In genomic region chr5:132416306-132417009, GRCh38 we compare ENCODE assay signal across 12 cellular contexts. TPM values are rescaled to one million over a fixed set of nuclear protein-coding genes. Genes with fewer than 3 reads are reported as not detected.
DNase-seq lines count a peak whose midpoint lies in the region; ATAC-seq and TF ChIP-seq lines count a peak whose summit lies in the region.
"Had no signal": no experiment of that assay in that cellular context is flagged by ENCODE, and none has a peak within 500 bp of the region (broad histone marks: within the 10 kb centered on the region; RNA-seq: fewer than 3 reads in every experiment).

No MANE protein-coding gene starts in this region.

- H3K27me3 Mint-ChIP-seq in naive thymus-derived CD8-positive, alpha-beta T cell: no peaks in the 10 kb centered on the region

- no peak for TF ChIP-seq POLR2A in uterus (IDR thresholded peaks at IDR 0.05)

- no peak for ATAC-seq in right cardiac atrium
- ATAC-seq in naive thymus-derived CD8-positive, alpha-beta T cell: no peak
- no peak for ATAC-seq in HG03280 (IDR thresholded peaks at IDR 0.05; ENCODE audit: unreplicated experiment)
- ATAC-seq in GM19324 (IDR thresholded peaks at IDR 0.05; ENCODE audit: low FRiP score, unreplicated experiment): no peak

- peaks cover 46 to 100% (median 90%) of the 10 kb centered on the region in 4 donors for H3K4me1 Mint-ChIP-seq in naive thymus-derived CD8-positive, alpha-beta T cell

- no peaks in the 10 kb centered on the region for H3K9me3 ChIP-seq in right cardiac atrium (ENCODE audit: control insufficient read depth, low read length)
- no peaks in the 10 kb centered on the region for H3K9me3 ChIP-seq in colonic mucosa
- no peaks in the 10 kb centered on the region for H3K9me3 ChIP-seq in uterus

- intact Hi-C loops in right cardiac atrium (cut with DNase I): loop anchor here in 1 of 4 donors (2.0 kb wide), 1 partner anchor 80 kb away; no protein-coding TSS in a partner anchor
- intact Hi-C loops in cardiac septum (cut with DNase I): no loop called here
- intact Hi-C loops in colonic mucosa (cut with DNase I): loop anchor here (5.0 kb wide), 1 partner anchor 76 kb away; the partner anchor contains the start of gene IRF1
- intact Hi-C loops in uterus (cut with DNase I; ENCODE audit: low total_unique reads): no loop called here

- H3K4me1 ChIP-seq in right cardiac atrium (ENCODE audit: control insufficient read depth, insufficient read depth, low read length): peaks cover 23% of the 10 kb centered on the region
- peaks cover 26% of the 10 kb centered on the region for H3K4me1 ChIP-seq in colonic mucosa
- peaks cover 5 to 12% of the 10 kb centered on the region in 2 donors for H3K4me1 ChIP-seq in uterus

- peak overlapping the region in 1 of 10 donors; percentile 47 for H3K4me3 Mint-ChIP-seq in naive thymus-derived CD8-positive, alpha-beta T cell
- H3K4me3 Mint-ChIP-seq: T-helper 1 cell treated with Interleukin-12 subunit alpha and Interleukin-12 subunit beta and Interleukin-4 antibody, amounts not matched to agents 30 μg/mL and 1 μg/mL, for 36 hours had no signal

- no peak overlapping the region for H3K4me3 ChIP-seq in right cardiac atrium (ENCODE audit: low read length)
- no peak overlapping the region for H3K4me3 ChIP-seq in colonic mucosa
- no peak overlapping the region for H3K4me3 ChIP-seq in uterus

- H3K27ac Mint-ChIP-seq in naive thymus-derived CD8-positive, alpha-beta T cell: peak overlapping the region in 8 of 10 donors; percentile 12 to 98 (median 65)

- peaks cover 0 to 37% (median 6%) of the 10 kb centered on the region in 3 donors for H3K36me3 Mint-ChIP-seq in naive thymus-derived CD8-positive, alpha-beta T cell

- DNase-seq in right cardiac atrium (no peak), cardiac septum (ENCODE audit: low spot score) (no peak), colonic mucosa (no peak), uterus (no peak), NCI-H524 (lab: John Stamatoyannopoulos, UW) (no peak)
- no peak for DNase-seq in naive thymus-derived CD8-positive, alpha-beta T cell
- DNase-seq: NCI-H146; NCI-H510A treated with DMSO at 0.1 percent for 48 hours; stimulated activated CD4-positive, alpha-beta T cell treated with anti-CD3 and anti-CD28 coated beads, Interleukin-12 subunit alpha, Interleukin-12 subunit beta, amount 100 ng/mL, for 4 hours had no signal

- H3K27ac ChIP-seq in right cardiac atrium (ENCODE audit: low read length) (peak overlapping the region; percentile 26), colonic mucosa (peak overlapping the region; percentile 31), uterus (peak overlapping the region; percentile 57 to 94)

- POLR2A ChIA-PET in naive thymus-derived CD8-positive, alpha-beta T cell (lab: Charles Lee): interaction anchor here (0.7 to 6.2 kb wide), 6 partner anchors 9 to 80 kb away, joined by 4 to 79 read pairs (median 8); partner anchors contain the start of gene IRF1

- no peaks in the 10 kb centered on the region for H3K36me3 ChIP-seq in colonic mucosa
- H3K36me3 ChIP-seq in uterus: no peaks in the 10 kb centered on the region

- H3K27me3 ChIP-seq in right cardiac atrium (ENCODE audit: control insufficient read depth, insufficient read depth) (no peaks in the 10 kb centered on the region), colonic mucosa (no peaks in the 10 kb centered on the region), uterus (no peaks in the 10 kb centered on the region)

- no peak overlapping the region for H3K9ac ChIP-seq in colonic mucosa (ENCODE audit: low read depth in 2 of 2, low read length in 2 of 2)

- no peak for TF ChIP-seq CTCF in colonic mucosa (IDR thresholded peaks at IDR 0.05)
- no peak for TF ChIP-seq CTCF in uterus (IDR thresholded peaks at IDR 0.05)

- peaks cover 0 to 2% (median 0%) of the 10 kb centered on the region in 9 donors for H3K9me3 Mint-ChIP-seq in naive thymus-derived CD8-positive, alpha-beta T cell
- H3K9me3 Mint-ChIP-seq: T-helper 1 cell treated with Interleukin-12 subunit alpha and Interleukin-12 subunit beta and Interleukin-4 antibody, amounts not matched to agents 30 μg/mL and 1 μg/mL, for 36 hours had no signal

- 84% methylated on average over 6 of the region's 6 CpGs for WGBS in right cardiac atrium

RNA-seq across cellular contexts. Expression of gene SLC22A5, which starts 46.9 kb away (rescaled TPM):
- total RNA-seq in right cardiac atrium (10 to 100 TPM in 3 of 4 donors, 1 to 10 TPM in 1; 9.3 to 17.5 (median 14.4) TPM), cardiac septum (9.2 TPM), colonic mucosa (10 to 100 TPM; 26.0 to 38.6 TPM), uterus (10 to 100 TPM in 2 of 4 donors, 1 to 10 TPM in 2; 2.0 to 18.9 (median 10.0) TPM)
- polyA plus RNA-seq in right cardiac atrium: 5.7 TPM
- total RNA-seq in naive thymus-derived CD8-positive, alpha-beta T cell: 10 to 100 TPM in 1 of 2 experiments, 1 to 10 TPM in 1; 9.9 to 11.1 TPM
- 1 to 10 TPM; 1.9 to 3.2 (median 2.0) TPM for polyA plus RNA-seq in naive thymus-derived CD8-positive, alpha-beta T cell
